8 cellular contexts compared by ENCODE assay signal in genomic region chr1:25568090-25568833, GRCh38. TPM values are rescaled to one million over a fixed set of nuclear protein-coding genes. Genes with fewer than 3 reads are reported as not detected.
A peak's percentile ranks its signal among the peaks of the same experiment; 100 is the strongest.
DNase-seq lines count a peak whose midpoint lies in the region; ATAC-seq and TF ChIP-seq lines count a peak whose summit lies in the region.

No MANE protein-coding gene starts in this region.

- H3K27ac Mint-ChIP-seq in Calu3 (ENCODE audit: unreplicated experiment) (peak overlapping the region; percentile 25), nephron progenitor cell (peak overlapping the region; percentile 93), CD14-positive monocyte (peak overlapping the region in 1 of 7 donors; percentile 9)

- no TSS peak for BruUV-seq in Calu3 (replicated peaks; lab: Mats Ljungman, UMichigan)

- no peak for ATAC-seq in GM19023 (IDR thresholded peaks at IDR 0.05; ENCODE audit: unreplicated experiment)

- peak overlapping the region; percentile 61 for H3K9ac ChIP-seq in endocrine pancreas (ENCODE audit: control insufficient read depth, insufficient read depth, low read length)

- no peak for TF ChIP-seq CTCF in Calu3 (IDR thresholded peaks at IDR 0.05; ENCODE audit: unreplicated experiment)
- no peak for TF ChIP-seq CTCF in nephron progenitor cell (IDR thresholded peaks at IDR 0.05)
- no peak for TF ChIP-seq CTCF in CD14-positive monocyte (IDR thresholded peaks at IDR 0.05)

- peak overlapping the region; percentile 54 for H3K4me3 Mint-ChIP-seq in Calu3 (ENCODE audit: low read depth, unreplicated experiment)
- peak overlapping the region; percentile 73 for H3K4me3 Mint-ChIP-seq in nephron progenitor cell
- no peak overlapping the region for H3K4me3 Mint-ChIP-seq in CD14-positive monocyte

- peaks cover 11% of the 10 kb centered on the region for H3K36me3 Mint-ChIP-seq in Calu3 (ENCODE audit: insufficient read depth, unreplicated experiment)
- H3K36me3 Mint-ChIP-seq in nephron progenitor cell (ENCODE audit: low read depth), result no peaks in the 10 kb centered on the region
- peaks cover 32 to 48% of the 10 kb centered on the region in 2 donors for H3K36me3 Mint-ChIP-seq in CD14-positive monocyte

- CTCF ChIA-PET in Calu3 (lab: Charles Lee), result interaction anchor here (0.5 kb wide), 1 partner anchor 409 kb away, joined by 4 read pairs; no protein-coding TSS in a partner anchor

- no peak overlapping the region for H3K4me3 ChIP-seq in endocrine pancreas (ENCODE audit: control insufficient read depth, insufficient read depth, low read length)

- no peaks in the 10 kb centered on the region for H3K9me3 ChIP-seq in endocrine pancreas (ENCODE audit: control insufficient read depth, low read length)

- DNase-seq in Calu3 (peak; percentile 67), NCI-H2171 (lab: John Stamatoyannopoulos, UW) (peak; percentile 90), nephron progenitor cell (peak; percentile 40), CD14-positive monocyte (ENCODE audit: low spot score) (no peak), DMS53 treated with DMSO at 0.1 percent for 48 hours (lab: John Stamatoyannopoulos, UW; ENCODE audit: unreplicated experiment) (no peak)
- no peak for DNase-seq in effector CD8-positive, alpha-beta T cell (lab: John Stamatoyannopoulos, UW)

- no peaks in the 10 kb centered on the region for H3K27me3 Mint-ChIP-seq in Calu3 (ENCODE audit: unreplicated experiment)
- peaks cover 16% of the 10 kb centered on the region for H3K27me3 Mint-ChIP-seq in nephron progenitor cell (ENCODE audit: low read depth, poor library complexity)
- H3K27me3 Mint-ChIP-seq in CD14-positive monocyte (ENCODE audit: low read depth in 3 of 3), result peaks cover 1 to 12% (median 4%) of the 10 kb centered on the region in 3 donors

- H3K9me3 Mint-ChIP-seq in Calu3 (ENCODE audit: low read depth, unreplicated experiment), result no peaks in the 10 kb centered on the region
- H3K9me3 Mint-ChIP-seq in nephron progenitor cell, result no peaks in the 10 kb centered on the region
- H3K9me3 Mint-ChIP-seq in CD14-positive monocyte, result no peaks in the 10 kb centered on the region

- intact Hi-C loops in Calu3 (cut with micrococcal nuclease; ENCODE audit: unreplicated experiment) (no loop called here), CD14-positive monocyte (cut with micrococcal nuclease) (no loop called here)

- peaks cover 16% of the 10 kb centered on the region for H3K4me1 Mint-ChIP-seq in Calu3 (ENCODE audit: low read depth, unreplicated experiment)
- peaks cover 77% of the 10 kb centered on the region for H3K4me1 Mint-ChIP-seq in nephron progenitor cell
- H3K4me1 Mint-ChIP-seq in CD14-positive monocyte, result peaks cover 10% of the 10 kb centered on the region

- H3K36me3 ChIP-seq in endocrine pancreas (ENCODE audit: control insufficient read depth, insufficient read depth, low read length), result no peaks in the 10 kb centered on the region

- H3K27me3 ChIP-seq in endocrine pancreas (ENCODE audit: control insufficient read depth, insufficient read depth, low read length), result no peaks in the 10 kb centered on the region

- H3K4me1 ChIP-seq in endocrine pancreas (ENCODE audit: control insufficient read depth, insufficient read depth, low read length), result no peaks in the 10 kb centered on the region

RNA-seq across cellular contexts. Expression of gene LDLRAP1, which starts 24.9 kb away (rescaled TPM):
- total RNA-seq in Calu3 (2022), result 8.3 and 12.2 TPM in 2 replicates
- 10 to 100 TPM; 14.6 to 18.5 TPM for polyA plus RNA-seq in CD14-positive monocyte

RNA-seq across cellular contexts. Expression of gene MAN1C1, which starts 48.3 kb away (rescaled TPM):
- total RNA-seq in Calu3 (2022), result 0.14 and 0.37 TPM in 2 replicates
- 1 to 10 TPM; 1.2 to 1.7 TPM for polyA plus RNA-seq in CD14-positive monocyte

Comparison
In these comparisons a context has a peak if more than half of its experiments do, and no peak if none do; other contexts are left out.
1. DNase-seq: peak in Calu3 (single experiment), NCI-H2171 (single experiment) and nephron progenitor cell (single experiment); none in CD14-positive monocyte (single experiment), DMS53 treated with DMSO at 0.1 percent for 48 hours (single experiment) and effector CD8-positive, alpha-beta T cell (single experiment).
2. H3K4me3 Mint-ChIP-seq: peak in Calu3 (single experiment) and nephron progenitor cell (single experiment); none in CD14-positive monocyte (0 of 2).